1 cellular context compared by ENCODE assay signal in genomic region chr7:30169585-30169978, GRCh38.
TF ChIP-seq lines count a peak whose summit lies in the region.

No MANE protein-coding gene starts in this region.

TF ChIP-seq in A549, 52 proteins besides CTCF, POLR2A, EP300 and RAD21 (continued from another document):
- TF ChIP-seq HDAC2 (IDR thresholded peaks at IDR 0.05) (no peak), EHMT2 (IDR thresholded peaks at IDR 0.05; ENCODE audit: low read depth) (no peak), HOXB5 (CRISPR knock-in tag; IDR thresholded peaks at IDR 0.05) (no peak)
